Comparison of ENCODE assay signal across 26 cellular contexts in genomic region chr10:124150807-124151417, GRCh38. TPM values are rescaled to one million over a fixed set of nuclear protein-coding genes. Genes with fewer than 3 reads are reported as not detected.
DNase-seq lines count a peak whose midpoint lies in the region; ATAC-seq and TF ChIP-seq lines count a peak whose summit lies in the region.
"Had no signal": no experiment of that assay in that cellular context is flagged by ENCODE, and none has a peak within 500 bp of the region (broad histone marks: within the 10 kb centered on the region; RNA-seq: fewer than 3 reads in every experiment).

No MANE protein-coding gene starts in this region.

- peaks cover 31% of the 10 kb centered on the region for H3K4me1 Mint-ChIP-seq in activated CD4-positive, alpha-beta T cell treated with anti-CD3 and anti-CD28 coated beads, Interleukin-2, amount 10 ng/mL, durations not matched to agents 7 days and 5 days
- peaks cover 24% of the 10 kb centered on the region for H3K4me1 Mint-ChIP-seq in endothelial cell (ENCODE audit: unreplicated experiment)

- no peak for TF ChIP-seq POLR2A in stomach (IDR thresholded peaks at IDR 0.05)

- CTCF ChIA-PET in activated CD4-positive, alpha-beta T cell treated with anti-CD3 and anti-CD28 coated beads, Interleukin-2, amount 10 ng/mL, durations not matched to agents 7 days and 5 days (lab: Charles Lee), result interaction anchor here (0.9 kb wide), 1 partner anchor 432 kb away, joined by 3 read pairs; no protein-coding TSS in a partner anchor

- peaks cover 16% of the 10 kb centered on the region for H3K27me3 Mint-ChIP-seq in activated CD4-positive, alpha-beta T cell treated with anti-CD3 and anti-CD28 coated beads, Interleukin-2, amount 10 ng/mL, durations not matched to agents 7 days and 5 days
- peaks cover 8% of the 10 kb centered on the region for H3K27me3 Mint-ChIP-seq in endothelial cell (ENCODE audit: unreplicated experiment)

- no peak overlapping the region for H3K4me3 ChIP-seq in stomach smooth muscle (ENCODE audit: low read length in 2 of 2)
- H3K4me3 ChIP-seq in stomach, result no peak overlapping the region
- H3K4me3 ChIP-seq: hepatocyte, SJCRH30 had no signal

- H3K9me3 ChIP-seq in stomach smooth muscle (ENCODE audit: control insufficient read depth in 2 of 2, low read length in 2 of 2) (no peaks in the 10 kb centered on the region), stomach (no peaks in the 10 kb centered on the region)
- H3K9me3 ChIP-seq: SJCRH30 had no signal

- H3K36me3 Mint-ChIP-seq in activated CD4-positive, alpha-beta T cell treated with anti-CD3 and anti-CD28 coated beads, Interleukin-2, amount 10 ng/mL, durations not matched to agents 7 days and 5 days (ENCODE audit: low read depth), result peaks cover 2% of the 10 kb centered on the region
- H3K36me3 Mint-ChIP-seq in endothelial cell (ENCODE audit: low read depth, unreplicated experiment), result no peaks in the 10 kb centered on the region
- H3K36me3 Mint-ChIP-seq: CD4-positive, CD25-positive, alpha-beta regulatory T cell; IgD-negative memory B cell had no signal

- peaks cover 31% of the 10 kb centered on the region for H3K4me1 ChIP-seq in stomach smooth muscle (ENCODE audit: control insufficient read depth, insufficient read depth, low read length)
- peaks cover 22 to 44% (median 32%) of the 10 kb centered on the region in 4 donors for H3K4me1 ChIP-seq in stomach

- no peak for DNase-seq in activated CD4-positive, alpha-beta T cell treated with anti-CD3 and anti-CD28 coated beads, Interleukin-2, amount 10 ng/mL, durations not matched to agents 7 days and 5 days
- no peak for DNase-seq in activated CD4-positive, alpha-beta T cell treated with anti-CD3 and anti-CD28 coated beads for 1 hour
- DNase-seq in NCI-H2107 treated with DMSO at 0.1 percent for 48 hours (lab: John Stamatoyannopoulos, UW; ENCODE audit: unreplicated experiment) (peak; percentile 54), endothelial cell (ENCODE audit: low spot score) (no peak), stomach (no peak), NCI-H2029 treated with DMSO at 0.1 percent for 48 hours (lab: John Stamatoyannopoulos, UW) (no peak)
- DNase-seq: activated CD4-positive, alpha-beta T cell treated with anti-CD3 and anti-CD28 coated beads, Interleukin-2, amount 50 U/mL, for 4 hours; activated T-cell treated with anti-CD3 and anti-CD28 coated beads for 4 hours; caudate nucleus; CD4-positive, CD25-positive, alpha-beta regulatory T cell; foreskin fibroblast; GDM1; HFFc6; left ventricle myocardium superior; NCI-H187 treated with DMSO at 0.1 percent for 48 hours; NCI-H524 treated with DMSO at 0.1 percent for 48 hours; OCI-M1; stimulated activated CD8-positive, alpha-beta memory T cell treated with anti-CD3 and anti-CD28 coated beads, Interleukin-4, amount 100 ng/mL, for 48 hours; T-helper 1 cell had no signal

- POLR2A ChIA-PET in activated CD4-positive, alpha-beta T cell treated with anti-CD3 and anti-CD28 coated beads, Interleukin-2, amount 10 ng/mL, durations not matched to agents 7 days and 5 days (lab: Charles Lee), result no interaction called here

- intact Hi-C loops in stomach (cut with DNase I; ENCODE audit: low total_unique reads), result no loop called here

- no peaks in the 10 kb centered on the region for H3K36me3 ChIP-seq in stomach smooth muscle (ENCODE audit: control insufficient read depth in 2 of 2, insufficient read depth in 2 of 2, low read length in 2 of 2)
- H3K36me3 ChIP-seq in stomach, result no peaks in the 10 kb centered on the region
- H3K36me3 ChIP-seq: SJCRH30 had no signal

- 92 to 96% (median 94%) methylated on average over 10 to 13 of the region's 13 CpGs for WGBS in stomach, 5 donors

- TF ChIP-seq EP300 in stomach (IDR thresholded peaks at IDR 0.05), result no peak

- no peaks in the 10 kb centered on the region for H3K27me3 ChIP-seq in stomach smooth muscle (ENCODE audit: control insufficient read depth in 1 of 2, insufficient read depth in 2 of 2, low read length in 2 of 2)
- no peaks in the 10 kb centered on the region for H3K27me3 ChIP-seq in stomach
- H3K27me3 ChIP-seq: hepatocyte, SJCRH30 had no signal

- peak overlapping the region; percentile 55 for H3K27ac Mint-ChIP-seq in activated CD4-positive, alpha-beta T cell treated with anti-CD3 and anti-CD28 coated beads, Interleukin-2, amount 10 ng/mL, durations not matched to agents 7 days and 5 days
- peak overlapping the region; percentile 32 for H3K27ac Mint-ChIP-seq in endothelial cell (ENCODE audit: unreplicated experiment)

- no peak for ATAC-seq in HG03159 (IDR thresholded peaks at IDR 0.05; ENCODE audit: unreplicated experiment)
- ATAC-seq: left ventricle myocardium superior had no signal

- H3K4me3 Mint-ChIP-seq in activated CD4-positive, alpha-beta T cell treated with anti-CD3 and anti-CD28 coated beads, Interleukin-2, amount 10 ng/mL, durations not matched to agents 7 days and 5 days, result no peak overlapping the region
- H3K4me3 Mint-ChIP-seq in endothelial cell (ENCODE audit: unreplicated experiment), result no peak overlapping the region
- H3K4me3 Mint-ChIP-seq: HFFc6, IgD-negative memory B cell had no signal

- H3K27ac ChIP-seq in stomach smooth muscle (ENCODE audit: low read length) (peak overlapping the region; percentile 66), stomach (peak overlapping the region in 1 of 5 donors; percentile 74)
- H3K27ac ChIP-seq: hepatocyte, HL-60, SJCRH30, VCaP had no signal

- no peak overlapping the region for H3K9ac ChIP-seq in stomach smooth muscle (ENCODE audit: low read length in 2 of 2)

- TF ChIP-seq CTCF in endothelial cell (IDR thresholded peaks at IDR 0.05; ENCODE audit: unreplicated experiment), result no peak
- no peak for TF ChIP-seq CTCF in stomach (IDR thresholded peaks at IDR 0.05)

- H3K9me3 Mint-ChIP-seq in activated CD4-positive, alpha-beta T cell treated with anti-CD3 and anti-CD28 coated beads, Interleukin-2, amount 10 ng/mL, durations not matched to agents 7 days and 5 days, result peaks cover 5% of the 10 kb centered on the region
- no peaks in the 10 kb centered on the region for H3K9me3 Mint-ChIP-seq in endothelial cell (ENCODE audit: unreplicated experiment)
- H3K9me3 Mint-ChIP-seq: CD4-positive, CD25-positive, alpha-beta regulatory T cell; IgD-negative memory B cell had no signal

RNA-seq across cellular contexts. Expression of gene CHST15, which starts 57.5 kb away (rescaled TPM):
- total RNA-seq in activated CD4-positive, alpha-beta T cell treated with anti-CD3 and anti-CD28 coated beads, Interleukin-2, amount 10 ng/mL, durations not matched to agents 7 days and 5 days, result not detected
- total RNA-seq in endothelial cell (ENCODE audit: unreplicated experiment), result 148 TPM
- total RNA-seq in stomach, result 10 to 100 TPM in 4 of 5 donors, 1 to 10 TPM in 1; 2.6 to 30.4 (median 22.8) TPM
- 1 to 10 TPM; 5.2 to 7.3 (median 5.7) TPM for polyA plus RNA-seq in stomach
